Comparison of ENCODE assay signal across 18 cellular contexts in the genomic region with DNA sequence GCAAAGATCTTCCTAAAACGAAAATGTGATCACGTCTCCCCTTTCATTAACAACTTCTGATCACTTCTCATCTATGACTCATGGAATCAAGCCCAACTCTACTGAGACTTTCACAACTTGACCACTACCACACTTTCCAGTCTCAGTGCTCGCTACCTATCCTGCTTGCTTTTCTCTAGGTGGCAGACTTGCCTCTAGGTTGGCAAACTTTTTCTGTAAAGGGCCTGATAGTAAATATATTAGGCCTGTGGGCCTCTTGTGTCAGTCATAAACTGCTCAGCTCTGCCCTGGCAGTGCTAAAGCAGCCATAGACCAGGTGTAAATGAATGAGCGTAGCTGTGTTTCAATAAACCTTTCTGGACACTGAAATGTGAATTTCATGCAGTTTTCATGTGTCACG. TPM values are rescaled to one million over a fixed set of nuclear protein-coding genes. Genes with fewer than 3 reads are reported as not detected.
A peak's percentile ranks its signal among the peaks of the same experiment; 100 is the strongest.
DNase-seq lines count a peak whose midpoint lies in the region; ATAC-seq and TF ChIP-seq lines count a peak whose summit lies in the region.
"Had no signal": no experiment of that assay in that cellular context is flagged by ENCODE, and none has a peak within 500 bp of the region (broad histone marks: within the 10 kb centered on the region; RNA-seq: fewer than 3 reads in every experiment).

No MANE protein-coding gene starts in this region.

- TF ChIP-seq CTCF in AG10803 (conservative IDR thresholded peaks at IDR 0.05; ENCODE audit: low read length) (0 out of 2 replicates have a peak, but pooled peaks have one; percentile 4), GM12865 (IDR thresholded peaks at IDR 0.05; ENCODE audit: insufficient read depth, low read depth, low read length, missing control alignments) (peak; percentile 7), OCI-LY3 (IDR thresholded peaks at IDR 0.05; ENCODE audit: low read depth, low read length) (0 out of 2 replicates have a peak, but pooled peaks have one; percentile 4), fibroblast of the aortic adventitia (IDR thresholded peaks at IDR 0.05; ENCODE audit: insufficient read depth, low read length) (peak; percentile 12)

- no peak overlapping the region for H3K4me3 ChIP-seq in AG10803 (ENCODE audit: low read length)
- H3K4me3 ChIP-seq in GM12865 (ENCODE audit: low read depth, low read length) = no peak overlapping the region
- no peak overlapping the region for H3K4me3 ChIP-seq in OCI-LY3 (ENCODE audit: low read length)
- H3K4me3 ChIP-seq in fibroblast of the aortic adventitia (ENCODE audit: low read depth, low read length) = no peak overlapping the region
- H3K4me3 ChIP-seq: K562, SJCRH30 had no signal

- no peak overlapping the region for H2AFZ ChIP-seq in OCI-LY3 (ENCODE audit: low read depth, low read length)

- H3K9me3 ChIP-seq in OCI-LY3 (ENCODE audit: insufficient read depth, low read length) = no peaks in the 10 kb centered on the region
- H3K9me3 ChIP-seq: SJCRH30 had no signal

- ATAC-seq in HG02870 (IDR thresholded peaks at IDR 0.05; ENCODE audit: unreplicated experiment) = no peak
- ATAC-seq in activated CD8-positive, alpha-beta memory T cell treated with anti-CD3 and anti-CD28 coated beads, Interleukin-2, amount 10 ng/mL, durations not matched to agents 7 days and 5 days = no peak
- ATAC-seq: K562, T-cell had no signal

- no peaks in the 10 kb centered on the region for H4K20me1 ChIP-seq in OCI-LY3 (ENCODE audit: insufficient read depth, low read length)

- H3K4me1 ChIP-seq in OCI-LY3 (ENCODE audit: low read length) = no peaks in the 10 kb centered on the region
- H3K4me1 ChIP-seq: SJCRH30 had no signal

- H3K9ac ChIP-seq in OCI-LY3 (ENCODE audit: low read length) = no peak overlapping the region

- no peak overlapping the region for H3K27ac ChIP-seq in OCI-LY3 (ENCODE audit: low read length)
- H3K27ac ChIP-seq: RWPE1, SJCRH30 had no signal

- CTCF ChIA-PET in activated CD8-positive, alpha-beta memory T cell treated with anti-CD3 and anti-CD28 coated beads, Interleukin-2, amount 10 ng/mL, durations not matched to agents 7 days and 5 days (lab: Charles Lee) = no interaction called here

- H3K79me2 ChIP-seq in OCI-LY3 (ENCODE audit: low read length) = no peaks in the 10 kb centered on the region

- no peak overlapping the region for H3K27ac Mint-ChIP-seq in activated CD8-positive, alpha-beta memory T cell treated with anti-CD3 and anti-CD28 coated beads, Interleukin-2, amount 10 ng/mL, durations not matched to agents 7 days and 5 days
- H3K27ac Mint-ChIP-seq: T-cell had no signal

- no peaks in the 10 kb centered on the region for H3K9me3 Mint-ChIP-seq in activated CD8-positive, alpha-beta memory T cell treated with anti-CD3 and anti-CD28 coated beads, Interleukin-2, amount 10 ng/mL, durations not matched to agents 7 days and 5 days (ENCODE audit: low read depth)
- H3K9me3 Mint-ChIP-seq: T-cell had no signal

- H3K4me1 Mint-ChIP-seq in activated CD8-positive, alpha-beta memory T cell treated with anti-CD3 and anti-CD28 coated beads, Interleukin-2, amount 10 ng/mL, durations not matched to agents 7 days and 5 days = no peaks in the 10 kb centered on the region
- H3K4me1 Mint-ChIP-seq: T-cell had no signal

- H3K27me3 Mint-ChIP-seq in activated CD8-positive, alpha-beta memory T cell treated with anti-CD3 and anti-CD28 coated beads, Interleukin-2, amount 10 ng/mL, durations not matched to agents 7 days and 5 days = peaks cover 7% of the 10 kb centered on the region

- no peaks in the 10 kb centered on the region for H3K27me3 ChIP-seq in OCI-LY3 (ENCODE audit: low read depth, low read length)

- DNase-seq in AG10803 (ENCODE audit: low read depth) (no peak), GM12865 (ENCODE audit: low read depth) (no peak), fibroblast of the aortic adventitia (ENCODE audit: low read depth) (no peak), mucosa of gallbladder (ENCODE audit: low spot score) (no peak), NOMO-1 treated with DMSO at 0.1 percent for 48 hours (lab: John Stamatoyannopoulos, UW; ENCODE audit: unreplicated experiment) (no peak)
- no peak for DNase-seq in activated CD8-positive, alpha-beta memory T cell treated with anti-CD3 and anti-CD28 coated beads, Interleukin-2, amount 10 ng/mL, durations not matched to agents 7 days and 5 days
- DNase-seq: AML-193, HCEC 1CT, NCI-H1092, NCI-H146, NCI-H2081, NCI-H510A, SJCRH30, T-cell had no signal

- H3K4me3 Mint-ChIP-seq in activated CD8-positive, alpha-beta memory T cell treated with anti-CD3 and anti-CD28 coated beads, Interleukin-2, amount 10 ng/mL, durations not matched to agents 7 days and 5 days = no peak overlapping the region
- H3K4me3 Mint-ChIP-seq: T-cell had no signal

- no peaks in the 10 kb centered on the region for H3K36me3 Mint-ChIP-seq in activated CD8-positive, alpha-beta memory T cell treated with anti-CD3 and anti-CD28 coated beads, Interleukin-2, amount 10 ng/mL, durations not matched to agents 7 days and 5 days
- H3K36me3 Mint-ChIP-seq: T-cell had no signal

- H3K4me2 ChIP-seq in OCI-LY3 (ENCODE audit: low read length) = no peak overlapping the region

- no peaks in the 10 kb centered on the region for H3K36me3 ChIP-seq in OCI-LY3 (replicated peaks; ENCODE audit: low read depth, low read length)
- H3K36me3 ChIP-seq: SJCRH30 had no signal

RNA-seq across cellular contexts. Expression of a gene that starts 21.5 kb away (rescaled TPM):
- total RNA-seq in fibroblast of the aortic adventitia (ENCODE audit: low replicate concordance) = not detected in 2 replicates
- not detected for total RNA-seq in mucosa of gallbladder
- not detected for total RNA-seq in activated CD8-positive, alpha-beta memory T cell treated with anti-CD3 and anti-CD28 coated beads, Interleukin-2, amount 10 ng/mL, durations not matched to agents 7 days and 5 days
- total RNA-seq: K562, SJCRH30, T-cell had no signal
